In the genomic region with DNA sequence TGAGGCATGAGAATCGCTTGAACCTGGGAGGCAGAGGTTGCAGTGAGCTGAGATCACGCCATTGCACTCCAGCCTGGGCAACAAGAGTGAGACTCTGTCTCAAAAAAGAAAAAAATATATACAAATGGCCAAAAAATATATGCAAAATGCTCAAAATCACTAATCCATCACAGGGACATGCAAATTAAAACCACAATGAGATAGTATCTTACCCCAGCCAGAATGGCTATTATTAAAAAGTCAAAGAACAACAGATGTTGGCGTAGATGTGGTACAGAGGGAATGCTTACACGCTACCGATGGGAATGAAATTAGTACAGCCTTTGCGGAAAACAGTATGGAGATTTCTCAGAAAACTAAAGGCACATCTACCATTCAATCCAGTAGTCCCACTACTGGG, we compare ENCODE assay signal across 17 cellular contexts. TPM values are rescaled to one million over a fixed set of nuclear protein-coding genes. Genes with fewer than 3 reads are reported as not detected.
DNase-seq lines count a peak whose midpoint lies in the region; ATAC-seq, FAIRE-seq and TF ChIP-seq lines count a peak whose summit lies in the region.
"Had no signal": no experiment of that assay in that cellular context is flagged by ENCODE, and none has a peak within 500 bp of the region (broad histone marks: within the 10 kb centered on the region; RNA-seq: fewer than 3 reads in every experiment).

No MANE protein-coding gene starts in this region.

- no peaks in the 10 kb centered on the region for H3K27me3 Mint-ChIP-seq in activated B cell treated with CpG ODN at 0.5 μM for 24 hours
- no peaks in the 10 kb centered on the region for H3K27me3 Mint-ChIP-seq in naive thymus-derived CD8-positive, alpha-beta T cell
- H3K27me3 Mint-ChIP-seq: CD4-positive, alpha-beta T cell had no signal

- peak; percentile 33 for FAIRE-seq in GM18507 (lab: Jason Lieb, UNC)
- FAIRE-seq: A204.1, D721Med, H1 had no signal

- POLR2A ChIA-PET in activated B cell treated with CpG ODN at 0.5 μM for 24 hours (lab: Charles Lee) = interaction anchor here (0.6 to 7.7 kb wide), 8 partner anchors 8 to 197 kb away, joined by 3 to 75 read pairs (median 6); partner anchors contain the start of gene SNX8
- POLR2A ChIA-PET in naive thymus-derived CD8-positive, alpha-beta T cell (lab: Charles Lee) = no interaction called here

- ATAC-seq in activated B cell treated with CpG ODN at 0.5 μM for 24 hours (ENCODE audit: low read depth) (peak; percentile 20), HG03520 (IDR thresholded peaks at IDR 0.05; ENCODE audit: unreplicated experiment) (no peak)
- ATAC-seq in naive thymus-derived CD8-positive, alpha-beta T cell = no peak

- H3K9me3 Mint-ChIP-seq in activated B cell treated with CpG ODN at 0.5 μM for 24 hours = peaks cover 3% of the 10 kb centered on the region
- no peaks in the 10 kb centered on the region for H3K9me3 Mint-ChIP-seq in naive thymus-derived CD8-positive, alpha-beta T cell
- H3K9me3 Mint-ChIP-seq: CD4-positive, alpha-beta T cell had no signal

- 81 to 89% (median 84%) methylated on average over 6 of the region's 6 CpGs for WGBS in spleen, 5 donors

- in situ Hi-C loops in HAP-1 (cut with MboI; ENCODE audit: low sequenced_read_pairs) = no loop called here

- no peak for DNase-seq in GM18507 (ENCODE audit: extremely low spot score, insufficient read length, low read depth)
- DNase-seq in activated B cell treated with CpG ODN at 0.5 μM for 24 hours = no peak
- no peak for DNase-seq in spleen
- DNase-seq in HAP-1 (ENCODE audit: low spot score in 2 of 2) = no peak
- DNase-seq in naive thymus-derived CD8-positive, alpha-beta T cell = no peak
- no peak for DNase-seq in NCI-H2029 treated with DMSO at 0.1 percent for 48 hours (lab: John Stamatoyannopoulos, UW)
- DNase-seq: ACHN; Caco-2; CD4-positive, alpha-beta T cell; GDM1; HCEC 1CT had no signal

- H3K4me1 ChIP-seq in spleen (peaks cover 13 to 87% (median 64%) of the 10 kb centered on the region in 6 donors), HAP-1 (peaks cover 20% of the 10 kb centered on the region)
- H3K4me1 ChIP-seq: Caco-2 had no signal

- H3K27me3 ChIP-seq in spleen (replicated peaks in 1 of 7) (no peaks in the 10 kb centered on the region), HAP-1 (ENCODE audit: low read depth) (no peaks in the 10 kb centered on the region)

- peak overlapping the region; percentile 85 for H3K27ac Mint-ChIP-seq in activated B cell treated with CpG ODN at 0.5 μM for 24 hours
- no peak overlapping the region for H3K27ac Mint-ChIP-seq in naive thymus-derived CD8-positive, alpha-beta T cell
- H3K27ac Mint-ChIP-seq: CD4-positive, alpha-beta T cell had no signal

- CTCF ChIA-PET in activated B cell treated with CpG ODN at 0.5 μM for 24 hours (lab: Charles Lee) = no interaction called here

- intact Hi-C loops in activated B cell treated with CpG ODN at 0.5 μM for 24 hours (cut with micrococcal nuclease) = loop anchor here (5.0 kb wide), 2 partner anchors 195 to 230 kb away; no protein-coding TSS in a partner anchor
- intact Hi-C loops in spleen (cut with DNase I; ENCODE audit: low total_unique reads) = no loop called here

- TF ChIP-seq CTCF in activated B cell treated with CpG ODN at 0.5 μM for 24 hours (IDR thresholded peaks at IDR 0.05) (no peak), spleen (IDR thresholded peaks at IDR 0.05 in 8 of 11, conservative IDR thresholded peaks at IDR 0.05 in 3 of 11) (no peak)

- peaks cover 22% of the 10 kb centered on the region for H3K36me3 Mint-ChIP-seq in activated B cell treated with CpG ODN at 0.5 μM for 24 hours (ENCODE audit: low read depth)
- no peaks in the 10 kb centered on the region for H3K36me3 Mint-ChIP-seq in naive thymus-derived CD8-positive, alpha-beta T cell

- no peaks in the 10 kb centered on the region for H3K9me3 ChIP-seq in spleen
- H3K9me3 ChIP-seq in HAP-1 = no peaks in the 10 kb centered on the region
- H3K9me3 ChIP-seq: Caco-2 had no signal

- H3K36me3 ChIP-seq in spleen (no peaks in the 10 kb centered on the region), HAP-1 (replicated peaks) (no peaks in the 10 kb centered on the region)

- peak overlapping the region in 6 of 8 donors; percentile 32 to 98 (median 91) for H3K27ac ChIP-seq in spleen
- H3K27ac ChIP-seq: C4-2B, KMS-11 had no signal

- H3K4me1 Mint-ChIP-seq in activated B cell treated with CpG ODN at 0.5 μM for 24 hours = peaks cover 66% of the 10 kb centered on the region
- H3K4me1 Mint-ChIP-seq in naive thymus-derived CD8-positive, alpha-beta T cell = peaks cover 0 to 43% (median 2%) of the 10 kb centered on the region in 4 donors

- no peak for TF ChIP-seq POLR2A in spleen (IDR thresholded peaks at IDR 0.05)

- peak overlapping the region; percentile 65 for H3K4me3 Mint-ChIP-seq in activated B cell treated with CpG ODN at 0.5 μM for 24 hours
- no peak overlapping the region for H3K4me3 Mint-ChIP-seq in naive thymus-derived CD8-positive, alpha-beta T cell
- H3K4me3 Mint-ChIP-seq: CD4-positive, alpha-beta T cell had no signal

- H3K4me3 ChIP-seq in spleen = no peak overlapping the region
- H3K4me3 ChIP-seq in HAP-1 = no peak overlapping the region

RNA-seq across cellular contexts. Expression of gene SNX8, which starts 17.4 kb away (rescaled TPM):
- total RNA-seq in activated B cell treated with CpG ODN at 0.5 μM for 24 hours (175 and 181 TPM in 2 replicates), spleen (100 to 1,000 TPM in 2 of 7 donors, 10 to 100 TPM in 5; 74.0 to 196 (median 93.6) TPM)
- polyA plus RNA-seq in spleen = 10 to 100 TPM; 48.8 to 63.8 (median 52.1) TPM
- 1 to 10 TPM; 7.6 to 9.8 TPM for total RNA-seq in naive thymus-derived CD8-positive, alpha-beta T cell
- 10 to 100 TPM in 1 of 3 donors, 1 to 10 TPM in 2; 3.4 to 10.9 (median 5.6) TPM for polyA plus RNA-seq in naive thymus-derived CD8-positive, alpha-beta T cell

RNA-seq across cellular contexts. Expression of gene NUDT1, which starts 54.8 kb away (rescaled TPM):
- total RNA-seq in activated B cell treated with CpG ODN at 0.5 μM for 24 hours = 38.0 and 42.6 TPM in 2 replicates
- total RNA-seq in spleen = 10 to 100 TPM; 13.7 to 29.4 (median 20.4) TPM
- 10 to 100 TPM; 38.2 to 69.3 (median 42.4) TPM for polyA plus RNA-seq in spleen
- 10 to 100 TPM; 17.1 to 18.5 TPM for total RNA-seq in naive thymus-derived CD8-positive, alpha-beta T cell
- polyA plus RNA-seq in naive thymus-derived CD8-positive, alpha-beta T cell = 10 to 100 TPM; 52.0 to 62.3 (median 53.7) TPM

RNA-seq across cellular contexts. Expression of gene MRM2, which starts 54.8 kb away (rescaled TPM):
- 35.3 and 36.5 TPM in 2 replicates for total RNA-seq in activated B cell treated with CpG ODN at 0.5 μM for 24 hours
- total RNA-seq in spleen = 10 to 100 TPM; 19.0 to 24.7 (median 23.3) TPM
- 10 to 100 TPM; 24.1 to 35.8 (median 27.2) TPM for polyA plus RNA-seq in spleen
- 10 to 100 TPM; 16.3 to 18.2 TPM for total RNA-seq in naive thymus-derived CD8-positive, alpha-beta T cell
- 10 to 100 TPM; 31.8 to 53.0 (median 42.5) TPM for polyA plus RNA-seq in naive thymus-derived CD8-positive, alpha-beta T cell

RNA-seq across cellular contexts. Expression of gene EIF3B, which starts 57.8 kb away (rescaled TPM):
- total RNA-seq in activated B cell treated with CpG ODN at 0.5 μM for 24 hours = 198 and 202 TPM in 2 replicates
- total RNA-seq in spleen = 100 to 1,000 TPM in 6 of 7 donors, 10 to 100 TPM in 1; 79.6 to 150 (median 116) TPM
- polyA plus RNA-seq in spleen = 100 to 1,000 TPM in 1 of 3 donors, 10 to 100 TPM in 2; 78.1 to 117 (median 96.9) TPM
- total RNA-seq in naive thymus-derived CD8-positive, alpha-beta T cell = 100 to 1,000 TPM; 153 to 162 TPM
- 100 to 1,000 TPM in 2 of 3 donors, 10 to 100 TPM in 1; 96.5 to 164 (median 114) TPM for polyA plus RNA-seq in naive thymus-derived CD8-positive, alpha-beta T cell

Comparison
In these comparisons a context has a peak if more than half of its experiments do, and no peak if none do; other contexts are left out.
1. RNA of gene SNX8, which starts 17.4 kb away (total RNA-seq): 175 to 181 TPM in activated B cell treated with CpG ODN at 0.5 μM for 24 hours and 74.0 to 196 TPM in spleen; 7.6 to 9.8 TPM in naive thymus-derived CD8-positive, alpha-beta T cell; every median in the first group is over 4 times any median in the second.